In the genomic region with DNA sequence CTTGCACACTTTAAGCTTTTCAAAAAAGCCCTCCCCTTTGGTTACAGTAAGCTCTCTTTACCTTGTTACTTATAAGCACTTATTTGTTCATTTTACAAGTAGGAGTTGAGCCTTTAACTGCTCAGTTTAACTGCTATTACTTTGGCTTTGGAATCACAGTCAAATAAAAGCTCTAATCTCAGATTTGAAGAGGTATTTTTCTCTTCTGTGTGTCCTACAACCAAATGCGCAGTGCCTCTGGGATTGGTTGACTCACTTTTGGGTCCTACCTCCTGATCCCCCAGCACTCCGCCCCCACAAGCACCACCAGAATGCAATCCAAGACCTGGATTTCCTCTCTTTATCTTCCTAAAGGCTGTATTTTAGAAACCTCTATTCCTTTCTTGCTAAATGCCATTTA, we compare ENCODE assay signal across 11 cellular contexts. TPM values are rescaled to one million over a fixed set of nuclear protein-coding genes. Genes with fewer than 3 reads are reported as not detected.
DNase-seq lines count a peak whose midpoint lies in the region; ATAC-seq and TF ChIP-seq lines count a peak whose summit lies in the region.
"Had no signal": no experiment of that assay in that cellular context is flagged by ENCODE, and none has a peak within 500 bp of the region (broad histone marks: within the 10 kb centered on the region; RNA-seq: fewer than 3 reads in every experiment).

No MANE protein-coding gene starts in this region.

- H3K9me3 Mint-ChIP-seq in activated T-cell treated with anti-CD3 and anti-CD28 coated beads, Interleukin-2, amount 50 U/mL, for 72 hours = no peaks in the 10 kb centered on the region
- no peaks in the 10 kb centered on the region for H3K9me3 Mint-ChIP-seq in activated naive CD8-positive, alpha-beta T cell treated with anti-CD3 and anti-CD28 coated beads, Interleukin-2, amount 50 U/mL, for 24 hours

- intact Hi-C loops in left lung (cut with DNase I) = no loop called here

- H3K36me3 Mint-ChIP-seq in activated T-cell treated with anti-CD3 and anti-CD28 coated beads, Interleukin-2, amount 50 U/mL, for 72 hours (ENCODE audit: insufficient read depth in 2 of 2) = peaks cover 0 to 2% of the 10 kb centered on the region in 2 donors
- H3K36me3 Mint-ChIP-seq in activated naive CD8-positive, alpha-beta T cell treated with anti-CD3 and anti-CD28 coated beads, Interleukin-2, amount 50 U/mL, for 24 hours (ENCODE audit: low read depth) = peaks cover 12% of the 10 kb centered on the region

- no peak for TF ChIP-seq EP300 in tibial nerve (IDR thresholded peaks at IDR 0.05)

- TF ChIP-seq POLR2A in tibial nerve (IDR thresholded peaks at IDR 0.05) = no peak

- peak overlapping the region; percentile 83 for H3K27ac Mint-ChIP-seq in activated T-cell treated with anti-CD3 and anti-CD28 coated beads, Interleukin-2, amount 50 U/mL, for 72 hours
- H3K27ac Mint-ChIP-seq in activated naive CD8-positive, alpha-beta T cell treated with anti-CD3 and anti-CD28 coated beads, Interleukin-2, amount 50 U/mL, for 24 hours = peak overlapping the region; percentile 84

- H3K27ac ChIP-seq in left lung (peak overlapping the region; percentile 15 to 98), tibial nerve (peak overlapping the region in 3 of 4 donors; percentile 34 to 99 (median 96))
- H3K27ac ChIP-seq: BLaER1, ovary had no signal

- TF ChIP-seq CTCF in left lung (IDR thresholded peaks at IDR 0.05) = no peak
- TF ChIP-seq CTCF in tibial nerve (IDR thresholded peaks at IDR 0.05) = no peak
- TF ChIP-seq CTCF in GM13977 (IDR thresholded peaks at IDR 0.05; ENCODE audit: extremely low read depth, insufficient read depth, missing control alignments) = no peak

- H3K4me1 ChIP-seq in left lung (peaks cover 17 to 51% of the 10 kb centered on the region in 2 donors), tibial nerve (peaks cover 0 to 69% (median 40%) of the 10 kb centered on the region in 4 donors)

- no peak for ATAC-seq in activated T-cell treated with anti-CD3 and anti-CD28 coated beads, Interleukin-2, amount 50 U/mL, for 72 hours (replicated peaks in 1 of 2)
- ATAC-seq in activated naive CD8-positive, alpha-beta T cell treated with anti-CD3 and anti-CD28 coated beads, Interleukin-2, amount 50 U/mL, for 24 hours = no peak
- no peak for ATAC-seq in left lung

- no peak for DNase-seq in activated T-cell treated with anti-CD3 and anti-CD28 coated beads, Interleukin-2, amount 50 U/mL, for 72 hours
- DNase-seq in activated T-cell treated with anti-CD3 and anti-CD28 coated beads, Interleukin-2, amount 50 U/mL, for 48 hours = no peak
- DNase-seq in activated naive CD8-positive, alpha-beta T cell treated with anti-CD3 and anti-CD28 coated beads, Interleukin-2, amount 50 U/mL, for 24 hours = no peak
- DNase-seq in left lung = no peak
- DNase-seq in tibial nerve (ENCODE audit: low spot score in 2 of 2) = no peak
- DNase-seq in stimulated activated CD4-positive, alpha-beta T cell treated with anti-CD3 and anti-CD28 coated beads, Interleukin-4, amount 100 ng/mL, for 1 hour = no peak
- no peak for DNase-seq in activated CD8-positive, alpha-beta memory T cell treated with anti-CD3 and anti-CD28 coated beads for 24 hours
- no peak for DNase-seq in GM13977 (ENCODE audit: low spot score)
- DNase-seq: activated CD4-positive, alpha-beta T cell treated with anti-CD3 and anti-CD28 coated beads, Interleukin-2, amount 50 U/mL, for 48 hours; ovary had no signal

- in situ Hi-C loops in GM13977 (cut with MboI; ENCODE audit: low pct_unique_long_range_greater_than_20kb, low sequenced_read_pairs, unreplicated experiment) = no loop called here

- H3K4me1 Mint-ChIP-seq in activated T-cell treated with anti-CD3 and anti-CD28 coated beads, Interleukin-2, amount 50 U/mL, for 72 hours (ENCODE audit: low read depth) = peaks cover 65% of the 10 kb centered on the region
- peaks cover 71% of the 10 kb centered on the region for H3K4me1 Mint-ChIP-seq in activated naive CD8-positive, alpha-beta T cell treated with anti-CD3 and anti-CD28 coated beads, Interleukin-2, amount 50 U/mL, for 24 hours

- peak overlapping the region; percentile 53 to 88 for H3K4me3 Mint-ChIP-seq in activated T-cell treated with anti-CD3 and anti-CD28 coated beads, Interleukin-2, amount 50 U/mL, for 72 hours
- peak overlapping the region; percentile 93 for H3K4me3 Mint-ChIP-seq in activated naive CD8-positive, alpha-beta T cell treated with anti-CD3 and anti-CD28 coated beads, Interleukin-2, amount 50 U/mL, for 24 hours

- H3K36me3 ChIP-seq in left lung (no peaks in the 10 kb centered on the region), tibial nerve (peaks cover 0 to 10% (median 0%) of the 10 kb centered on the region in 3 donors)
- H3K36me3 ChIP-seq: BLaER1, ovary had no signal

- no peaks in the 10 kb centered on the region for H3K27me3 ChIP-seq in left lung
- no peaks in the 10 kb centered on the region for H3K27me3 ChIP-seq in tibial nerve
- H3K27me3 ChIP-seq: BLaER1, ovary had no signal

- H3K9me3 ChIP-seq in left lung (no peaks in the 10 kb centered on the region), tibial nerve (no peaks in the 10 kb centered on the region)
- H3K9me3 ChIP-seq: BLaER1, ovary had no signal

- no peaks in the 10 kb centered on the region for H3K27me3 Mint-ChIP-seq in activated T-cell treated with anti-CD3 and anti-CD28 coated beads, Interleukin-2, amount 50 U/mL, for 72 hours (ENCODE audit: low read depth)
- H3K27me3 Mint-ChIP-seq in activated naive CD8-positive, alpha-beta T cell treated with anti-CD3 and anti-CD28 coated beads, Interleukin-2, amount 50 U/mL, for 24 hours = no peaks in the 10 kb centered on the region

- 61 to 74% methylated on average over 2 of the region's 2 CpGs for WGBS in tibial nerve, 2 donors

- H3K4me3 ChIP-seq in left lung (no peak overlapping the region), tibial nerve (peak overlapping the region in 1 of 4 donors; percentile 21)
- H3K4me3 ChIP-seq: BLaER1, ovary had no signal

RNA-seq across cellular contexts. Expression of a gene that starts 2.5 kb away (rescaled TPM):
- 10 to 100 TPM; 59.6 to 69.1 TPM for total RNA-seq in activated T-cell treated with anti-CD3 and anti-CD28 coated beads, Interleukin-2, amount 50 U/mL, for 72 hours
- total RNA-seq in left lung (10 to 100 TPM; 52.8 to 94.3 TPM), tibial nerve (10 to 100 TPM; 38.7 to 86.7 (median 59.7) TPM)

RNA-seq across cellular contexts. Expression of a gene that starts 43.8 kb away (rescaled TPM):
- under 1 TPM in 1 of 2 donors, not detected in 1; 0.12 TPM for total RNA-seq in activated T-cell treated with anti-CD3 and anti-CD28 coated beads, Interleukin-2, amount 50 U/mL, for 72 hours
- total RNA-seq in left lung = 1 to 10 TPM; 1.4 to 3.6 TPM
- 1 to 10 TPM; 1.5 to 7.3 (median 4.3) TPM for total RNA-seq in tibial nerve
